Comparison of ENCODE assay signal across 1 cellular context in the genomic region with DNA sequence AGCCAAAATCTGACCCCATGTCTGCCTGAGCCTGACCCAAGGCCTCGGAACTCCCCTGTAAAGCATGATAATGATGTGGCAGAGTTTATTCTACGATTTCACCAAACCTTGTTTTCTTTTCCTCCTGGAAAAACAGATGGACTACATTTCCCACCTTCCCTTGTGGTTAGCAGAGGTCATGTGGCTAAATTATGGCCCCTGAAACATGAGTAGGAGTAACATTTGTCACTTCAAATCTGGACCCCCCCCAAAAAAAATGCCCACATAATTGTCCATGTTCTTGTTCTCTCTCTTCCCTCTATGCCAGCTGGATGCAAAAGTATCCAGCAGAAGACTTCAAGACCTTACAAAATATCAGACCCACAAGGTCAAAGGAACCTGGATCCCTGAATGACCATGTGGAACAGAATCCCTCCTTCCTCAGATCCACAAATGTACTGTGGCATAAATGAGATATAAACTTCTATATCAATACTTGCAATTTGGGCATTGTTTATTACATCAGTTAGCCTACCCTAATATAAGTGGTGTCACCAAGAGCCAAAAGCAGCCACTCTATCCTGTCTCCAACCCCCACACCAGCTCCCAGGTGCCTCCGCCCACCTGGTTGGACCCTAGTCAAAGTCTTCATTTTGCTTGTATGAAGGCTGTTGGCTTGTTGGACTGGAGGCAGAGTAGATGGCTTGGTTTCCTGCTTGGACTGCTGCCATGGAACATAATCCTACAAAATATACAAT.
TF ChIP-seq lines count a peak whose summit lies in the region.

No MANE protein-coding gene starts in this region.

TF ChIP-seq in A549, 52 proteins besides CTCF, POLR2A, EP300 and RAD21:
- no peak for TF ChIP-seq ZSCAN20 (CRISPR knock-in tag; IDR thresholded peaks at IDR 0.05)
- TF ChIP-seq RARB (CRISPR knock-in tag; IDR thresholded peaks at IDR 0.05) = no peak
- TF ChIP-seq POLR2AphosphoS2 (conservative IDR thresholded peaks at IDR 0.05; ENCODE audit: low read length) = no peak
- TF ChIP-seq TFCP2L1 (CRISPR knock-in tag; IDR thresholded peaks at IDR 0.05) = no peak
- TF ChIP-seq, protein P1, sequence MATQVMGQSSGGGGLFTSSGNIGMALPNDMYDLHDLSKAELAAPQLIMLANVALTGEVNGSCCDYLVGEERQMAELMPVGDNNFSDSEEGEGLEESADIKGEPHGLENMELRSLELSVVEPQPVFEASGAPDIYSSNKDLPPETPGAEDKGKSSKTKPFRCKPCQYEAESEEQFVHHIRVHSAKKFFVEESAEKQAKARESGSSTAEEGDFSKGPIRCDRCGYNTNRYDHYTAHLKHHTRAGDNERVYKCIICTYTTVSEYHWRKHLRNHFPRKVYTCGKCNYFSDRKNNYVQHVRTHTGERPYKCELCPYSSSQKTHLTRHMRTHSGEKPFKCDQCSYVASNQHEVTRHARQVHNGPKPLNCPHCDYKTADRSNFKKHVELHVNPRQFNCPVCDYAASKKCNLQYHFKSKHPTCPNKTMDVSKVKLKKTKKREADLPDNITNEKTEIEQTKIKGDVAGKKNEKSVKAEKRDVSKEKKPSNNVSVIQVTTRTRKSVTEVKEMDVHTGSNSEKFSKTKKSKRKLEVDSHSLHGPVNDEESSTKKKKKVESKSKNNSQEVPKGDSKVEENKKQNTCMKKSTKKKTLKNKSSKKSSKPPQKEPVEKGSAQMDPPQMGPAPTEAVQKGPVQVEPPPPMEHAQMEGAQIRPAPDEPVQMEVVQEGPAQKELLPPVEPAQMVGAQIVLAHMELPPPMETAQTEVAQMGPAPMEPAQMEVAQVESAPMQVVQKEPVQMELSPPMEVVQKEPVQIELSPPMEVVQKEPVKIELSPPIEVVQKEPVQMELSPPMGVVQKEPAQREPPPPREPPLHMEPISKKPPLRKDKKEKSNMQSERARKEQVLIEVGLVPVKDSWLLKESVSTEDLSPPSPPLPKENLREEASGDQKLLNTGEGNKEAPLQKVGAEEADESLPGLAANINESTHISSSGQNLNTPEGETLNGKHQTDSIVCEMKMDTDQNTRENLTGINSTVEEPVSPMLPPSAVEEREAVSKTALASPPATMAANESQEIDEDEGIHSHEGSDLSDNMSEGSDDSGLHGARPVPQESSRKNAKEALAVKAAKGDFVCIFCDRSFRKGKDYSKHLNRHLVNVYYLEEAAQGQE (IDR thresholded peaks at IDR 0.05) = no peak
- TF ChIP-seq HOXB5 (CRISPR knock-in tag; IDR thresholded peaks at IDR 0.05) = no peak
- TF ChIP-seq CHD4 (IDR thresholded peaks at IDR 0.05; ENCODE audit: borderline replicate concordance) = no peak
- TF ChIP-seq SMC3 (IDR thresholded peaks at IDR 0.05) = no peak
- no peak for TF ChIP-seq ZC3H11A (IDR thresholded peaks at IDR 0.05)
- TF ChIP-seq MYC (IDR thresholded peaks at IDR 0.05; ENCODE audit: borderline replicate concordance, low read length) = no peak
- TF ChIP-seq, protein P2, sequence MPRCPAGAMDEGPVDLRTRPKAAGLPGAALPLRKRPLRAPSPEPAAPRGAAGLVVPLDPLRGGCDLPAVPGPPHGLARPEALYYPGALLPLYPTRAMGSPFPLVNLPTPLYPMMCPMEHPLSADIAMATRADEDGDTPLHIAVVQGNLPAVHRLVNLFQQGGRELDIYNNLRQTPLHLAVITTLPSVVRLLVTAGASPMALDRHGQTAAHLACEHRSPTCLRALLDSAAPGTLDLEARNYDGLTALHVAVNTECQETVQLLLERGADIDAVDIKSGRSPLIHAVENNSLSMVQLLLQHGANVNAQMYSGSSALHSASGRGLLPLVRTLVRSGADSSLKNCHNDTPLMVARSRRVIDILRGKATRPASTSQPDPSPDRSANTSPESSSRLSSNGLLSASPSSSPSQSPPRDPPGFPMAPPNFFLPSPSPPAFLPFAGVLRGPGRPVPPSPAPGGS (IDR thresholded peaks at IDR 0.05) = no peak
- no peak for TF ChIP-seq KDM1A (IDR thresholded peaks at IDR 0.05; ENCODE audit: low read depth)
- no peak for TF ChIP-seq NFE2L2 (conservative IDR thresholded peaks at IDR 0.05; ENCODE audit: low read length)
- TF ChIP-seq JUNB (IDR thresholded peaks at IDR 0.05) = no peak
- no peak for TF ChIP-seq FOSB (CRISPR knock-in tag; IDR thresholded peaks at IDR 0.05)
- no peak for TF ChIP-seq MAZ (IDR thresholded peaks at IDR 0.05; ENCODE audit: borderline replicate concordance, low read depth, low read length)
- no peak for TF ChIP-seq MAFK (IDR thresholded peaks at IDR 0.05; ENCODE audit: partially characterized antibody)
- TF ChIP-seq, protein P3, sequence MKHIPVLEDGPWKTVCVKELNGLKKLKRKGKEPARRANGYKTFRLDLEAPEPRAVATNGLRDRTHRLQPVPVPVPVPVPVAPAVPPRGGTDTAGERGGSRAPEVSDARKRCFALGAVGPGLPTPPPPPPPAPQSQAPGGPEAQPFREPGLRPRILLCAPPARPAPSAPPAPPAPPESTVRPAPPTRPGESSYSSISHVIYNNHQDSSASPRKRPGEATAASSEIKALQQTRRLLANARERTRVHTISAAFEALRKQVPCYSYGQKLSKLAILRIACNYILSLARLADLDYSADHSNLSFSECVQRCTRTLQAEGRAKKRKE (CRISPR knock-in tag; IDR thresholded peaks at IDR 0.05; ENCODE audit: low read depth) = no peak
